22 cellular contexts compared by ENCODE assay signal in the genomic region with DNA sequence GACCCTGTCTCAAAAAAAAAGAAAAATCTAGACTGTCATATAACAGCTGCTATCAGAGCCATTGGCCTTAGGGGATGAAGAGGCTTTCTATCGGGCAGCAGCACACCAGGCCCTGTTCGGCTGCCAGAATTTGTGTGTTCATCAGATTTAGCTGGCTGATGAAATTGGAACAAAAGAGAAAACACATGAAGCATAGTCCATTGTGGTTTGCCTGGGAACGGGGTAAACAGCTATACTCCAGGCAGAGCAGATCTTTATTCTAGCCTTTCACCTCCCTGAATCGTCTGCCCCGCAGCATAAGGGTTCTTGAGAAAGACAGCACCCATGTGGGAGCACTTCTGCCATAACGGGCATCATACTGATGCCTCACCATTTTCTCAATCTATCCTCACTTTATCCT.
DNase-seq lines count a peak whose midpoint lies in the region; ATAC-seq and TF ChIP-seq lines count a peak whose summit lies in the region.
"Had no signal": no experiment of that assay in that cellular context is flagged by ENCODE, and none has a peak within 500 bp of the region (broad histone marks: within the 10 kb centered on the region; RNA-seq: fewer than 3 reads in every experiment).

No MANE protein-coding gene starts in this region.

- peak; percentile 29 for DNase-seq in AG10803 (ENCODE audit: low read depth)
- DNase-seq in OCI-M1 (lab: John Stamatoyannopoulos, UW), result peak; percentile 35
- peak; percentile 13 for DNase-seq in fibroblast of mammary gland (ENCODE audit: low read depth)
- DNase-seq in NCI-H187 treated with DMSO at 0.1 percent for 48 hours (lab: John Stamatoyannopoulos, UW), result no peak
- no peak for DNase-seq in NCI-H446 treated with DMSO at 0.1 percent for 48 hours (lab: John Stamatoyannopoulos, UW)
- DNase-seq: C1 segment of cervical spinal cord, DMS 273 treated with DMSO at 0.1 percent for 48 hours, GDM1, GOT3, Kasumi-1, MG63, NCI-H1048, NCI-H1436, NCI-H2029, NCI-H345, Peyer's patch had no signal

- no peaks in the 10 kb centered on the region for H3K27me3 ChIP-seq in neutrophil
- H3K27me3 ChIP-seq: MG63, Peyer's patch, SJSA1 had no signal

- TF ChIP-seq CTCF in AG10803 (conservative IDR thresholded peaks at IDR 0.05; ENCODE audit: low read length), result no peak
- no peak for TF ChIP-seq CTCF in fibroblast of mammary gland (conservative IDR thresholded peaks at IDR 0.05; ENCODE audit: control insufficient read depth, insufficient read depth, low read depth, low read length)
- no peak for TF ChIP-seq CTCF in neutrophil (IDR thresholded peaks at IDR 0.05)

- H3K27ac ChIP-seq in neutrophil, result peak overlapping the region; percentile 92
- H3K27ac ChIP-seq: A549, Peyer's patch, SJSA1 had no signal

- ATAC-seq in HG02884 (IDR thresholded peaks at IDR 0.05; ENCODE audit: unreplicated experiment) (no peak), GM19023 (IDR thresholded peaks at IDR 0.05; ENCODE audit: unreplicated experiment) (no peak)
- ATAC-seq: HCT116 had no signal

- H3K4me1 ChIP-seq in neutrophil (ENCODE audit: control insufficient read depth in 1 of 2, insufficient read depth in 1 of 2, low read depth in 1 of 2, low read length in 1 of 2), result peaks cover 45 to 51% of the 10 kb centered on the region in 2 experiments
- H3K4me1 ChIP-seq: A549, Peyer's patch, SJSA1 had no signal

- no peaks in the 10 kb centered on the region for H3K9me3 ChIP-seq in neutrophil
- H3K9me3 ChIP-seq: A549, MG63, Peyer's patch, SJSA1 had no signal

- no peaks in the 10 kb centered on the region for H3K36me3 ChIP-seq in neutrophil
- H3K36me3 ChIP-seq: MG63, Peyer's patch, SJSA1 had no signal

- H3K4me3 ChIP-seq in AG10803 (ENCODE audit: low read length) (no peak overlapping the region), fibroblast of mammary gland (ENCODE audit: control insufficient read depth, low read depth, low read length) (no peak overlapping the region), neutrophil (ENCODE audit: low read depth in 1 of 2, low read length in 1 of 2) (no peak overlapping the region)
- H3K4me3 ChIP-seq: A549, MG63, Peyer's patch, SJSA1 had no signal

Comparison
In these comparisons a context has a peak if more than half of its experiments do, and no peak if none do; other contexts are left out.
1. DNase-seq: peak in AG10803 (single experiment), OCI-M1 (single experiment) and fibroblast of mammary gland (single experiment); none in NCI-H187 treated with DMSO at 0.1 percent for 48 hours (single experiment) and NCI-H446 treated with DMSO at 0.1 percent for 48 hours (single experiment).